8 cellular contexts compared by ENCODE assay signal in genomic region chr6:53349209-53349693, GRCh38. TPM values are rescaled to one million over a fixed set of nuclear protein-coding genes. Genes with fewer than 3 reads are reported as not detected.
A peak's percentile ranks its signal among the peaks of the same experiment; 100 is the strongest.
DNase-seq lines count a peak whose midpoint lies in the region; ATAC-seq, FAIRE-seq and TF ChIP-seq lines count a peak whose summit lies in the region.

No MANE protein-coding gene starts in this region.

- H4K20me1 ChIP-seq in H9 (ENCODE audit: control insufficient read depth, insufficient read depth, insufficient read length): no peaks in the 10 kb centered on the region

- H4K8ac ChIP-seq in H9 (replicated peaks; ENCODE audit: insufficient read length, low read depth, low read length): no peak overlapping the region

- peak overlapping the region; percentile 89 for H3K4me2 ChIP-seq in H9 (ENCODE audit: insufficient read depth, insufficient read length, low read length)

- no peak overlapping the region for H3K27ac ChIP-seq in H9 (ENCODE audit: insufficient read length, low read depth, low read length)
- H3K27ac ChIP-seq in gastroesophageal sphincter: peak overlapping the region; percentile 88 to 100 (median 94)
- H3K27ac ChIP-seq in small intestine (ENCODE audit: low read depth in 1 of 2, low read length in 1 of 2): peak overlapping the region; percentile 16 to 99

- peaks cover 34% of the 10 kb centered on the region for H3K79me2 ChIP-seq in H9 (ENCODE audit: insufficient read depth, low read length)

- TF ChIP-seq CTCF in H9 (conservative IDR thresholded peaks at IDR 0.05) (no peak), gastroesophageal sphincter (IDR thresholded peaks at IDR 0.05) (no peak)

- peaks cover 3% of the 10 kb centered on the region for H3K23me2 ChIP-seq in H9 (ENCODE audit: insufficient read length, low read depth, low read length, poor library complexity, severe bottlenecking)

- no peak for TF ChIP-seq EP300 in gastroesophageal sphincter (IDR thresholded peaks at IDR 0.05)

- H3T11ph ChIP-seq in H9 (ENCODE audit: low read length): no peak overlapping the region

- H2BK15ac ChIP-seq in H9 (ENCODE audit: low read depth, low read length): 0 out of 2 replicates have a peak overlapping the region, but pooled peaks have one; percentile 27

- no peak for ATAC-seq in T-helper 17 cell
- ATAC-seq in gastroesophageal sphincter: no peak
- ATAC-seq in HG02973 (IDR thresholded peaks at IDR 0.05; ENCODE audit: unreplicated experiment): no peak
- no peak for ATAC-seq in GM18498 (IDR thresholded peaks at IDR 0.05; ENCODE audit: unreplicated experiment)

- H3K18ac ChIP-seq in H9 (ENCODE audit: insufficient read length, low read depth, low read length): peak overlapping the region; percentile 20

- H3K79me1 ChIP-seq in H9 (ENCODE audit: insufficient read depth, low read depth, low read length, poor library complexity, severe bottlenecking): peaks cover under 1% of the 10 kb centered on the region

- H4K5ac ChIP-seq in H9 (ENCODE audit: insufficient read length, low read depth, low read length): no peak overlapping the region

- H4K91ac ChIP-seq in H9 (ENCODE audit: insufficient read length, low read depth, low read length): no peak overlapping the region

- FAIRE-seq in small intestine (lab: Jason Lieb, UNC): no peak

- no peaks in the 10 kb centered on the region for H3K9me3 Mint-ChIP-seq in H9

- H3K23ac ChIP-seq in H9 (ENCODE audit: insufficient read length, low read depth, low read length): no peak overlapping the region

- no peak for TF ChIP-seq POLR2A in gastroesophageal sphincter (IDR thresholded peaks at IDR 0.05)

- peak overlapping the region; percentile 3 for H2AFZ ChIP-seq in H9 (ENCODE audit: low read length)

- H3K14ac ChIP-seq in H9 (ENCODE audit: insufficient read depth, low read length): no peak overlapping the region

- peak overlapping the region; percentile 91 to 96 for H3K4me3 Mint-ChIP-seq in H9
- H3K4me3 Mint-ChIP-seq in T-helper 17 cell: peak overlapping the region; percentile 95

- H3K4me1 ChIP-seq in H9 (ENCODE audit: insufficient read depth, low read length): 0 out of 2 replicates have a peak, but pooled peaks cover 2% of the 10 kb centered on the region
- H3K4me1 ChIP-seq in gastroesophageal sphincter: peaks cover 0 to 35% (median 0%) of the 10 kb centered on the region in 3 donors
- H3K4me1 ChIP-seq in small intestine (ENCODE audit: control insufficient read depth in 2 of 2, insufficient read depth in 1 of 2, low read depth in 1 of 2, low read length in 1 of 2): peaks cover 0 to 3% of the 10 kb centered on the region in 2 donors

- no peak overlapping the region for H2AK5ac ChIP-seq in H9 (ENCODE audit: insufficient read length, low read length)

- peak overlapping the region in 2 of 3 experiments; percentile 44 to 69; a peak in 4 of 7 replicates for H3K27ac Mint-ChIP-seq in H9
- H3K27ac Mint-ChIP-seq in T-helper 17 cell: peak overlapping the region; percentile 96

- no CpG with 5 or more reads among the region's 15 CpGs for WGBS in H9 (ENCODE audit: extremely low coverage, insufficient read length, low lambda C conversion rate)
- WGBS in gastroesophageal sphincter (ENCODE audit: low coverage in 1 of 2), 2 donors: 1 to 2% methylated on average over 7 of the region's 15 CpGs
- WGBS in small intestine, 3 donors: 2 to 4% (median 3%) methylated on average over 15 of the region's 15 CpGs

- no peak overlapping the region for H2BK20ac ChIP-seq in H9 (ENCODE audit: low read depth, low read length, poor library complexity, severe bottlenecking)

- no peak overlapping the region for H3K56ac ChIP-seq in H9 (ENCODE audit: insufficient read length, low read depth, low read length)

- H3K27me3 Mint-ChIP-seq in H9 (ENCODE audit: low read depth): peaks cover 24% of the 10 kb centered on the region
- H3K27me3 Mint-ChIP-seq in T-helper 17 cell: no peaks in the 10 kb centered on the region

- no peak overlapping the region for H2BK5ac ChIP-seq in H9 (ENCODE audit: insufficient read length, low read length)

- H2BK120ac ChIP-seq in H9 (ENCODE audit: low read depth, low read length, poor library complexity, severe bottlenecking): peak overlapping the region; percentile 12

- no peak overlapping the region for H3K4ac ChIP-seq in H9 (ENCODE audit: low read depth, low read length)

- H2BK12ac ChIP-seq in H9 (ENCODE audit: insufficient read length, low read depth, low read length): no peak overlapping the region

- H3K27me3 ChIP-seq in H9 (ENCODE audit: insufficient read depth, low read length): no peaks in the 10 kb centered on the region
- no peaks in the 10 kb centered on the region for H3K27me3 ChIP-seq in gastroesophageal sphincter
- no peaks in the 10 kb centered on the region for H3K27me3 ChIP-seq in small intestine (ENCODE audit: control insufficient read depth in 2 of 2, insufficient read depth in 2 of 2, low read length in 2 of 2)

- peaks cover 4 to 8% (median 6%) of the 10 kb centered on the region in 3 experiments; a peak in 6 of 7 replicates for H3K36me3 Mint-ChIP-seq in H9 (ENCODE audit: insufficient read depth in 1 of 3, low read depth in 3 of 3)
- H3K36me3 Mint-ChIP-seq in T-helper 17 cell (ENCODE audit: low read depth): peaks cover 3% of the 10 kb centered on the region

- H3K4me3 ChIP-seq in gastroesophageal sphincter (peak overlapping the region; percentile 65 to 67), small intestine (ENCODE audit: low read depth in 1 of 2, low read length in 2 of 2) (peak overlapping the region; percentile 96 to 97)

- H3K4me1 Mint-ChIP-seq in H9 (peaks cover 23 to 25% of the 10 kb centered on the region in 2 experiments), T-helper 17 cell (peaks cover 41% of the 10 kb centered on the region)

- H3K9ac ChIP-seq in H9 (ENCODE audit: extremely low read depth, insufficient read length, low read length): no peak overlapping the region

- DNase-seq in H9 (no peak), T-helper 17 cell (no peak), small intestine (no peak), OCI-M1 (lab: John Stamatoyannopoulos, UW) (no peak)
- no peak for DNase-seq in stimulated activated CD4-positive, alpha-beta T cell treated with anti-CD3 and anti-CD28 coated beads, Interleukin-2, amount 100 ng/mL, for 24 hours

- H3K36me3 ChIP-seq in gastroesophageal sphincter: no peaks in the 10 kb centered on the region
- H3K36me3 ChIP-seq in small intestine (ENCODE audit: control insufficient read depth in 2 of 2, insufficient read depth in 2 of 2, low read length in 2 of 2): no peaks in the 10 kb centered on the region

- H3K9me3 ChIP-seq in H9 (ENCODE audit: control insufficient read depth, low read depth, low read length) (no peaks in the 10 kb centered on the region), T-helper 17 cell (ENCODE audit: control insufficient read depth, low read length, poor library complexity, severe bottlenecking) (no peaks in the 10 kb centered on the region), gastroesophageal sphincter (no peaks in the 10 kb centered on the region), small intestine (ENCODE audit: control insufficient read depth, low read depth) (no peaks in the 10 kb centered on the region)

RNA-seq across cellular contexts. Expression of gene ELOVL5, which starts 0.5 kb away (rescaled TPM):
- total RNA-seq in H9 (2021): 120 and 121 TPM in 2 replicates
- total RNA-seq in T-helper 17 cell: 100 to 1,000 TPM; 121 to 147 TPM
- 10 to 100 TPM; 51.5 to 94.6 (median 64.6) TPM for total RNA-seq in gastroesophageal sphincter
- polyA plus RNA-seq in small intestine: 10 to 100 TPM in 2 of 3 donors, 1 to 10 TPM in 1; 6.3 to 33.3 (median 11.9) TPM
